16 cellular contexts compared by ENCODE assay signal in genomic region chr18:13243363-13243762, GRCh38. TPM values are rescaled to one million over a fixed set of nuclear protein-coding genes. Genes with fewer than 3 reads are reported as not detected.
DNase-seq lines count a peak whose midpoint lies in the region; ATAC-seq and TF ChIP-seq lines count a peak whose summit lies in the region.
"Had no signal": no experiment of that assay in that cellular context is flagged by ENCODE, and none has a peak within 500 bp of the region (broad histone marks: within the 10 kb centered on the region; RNA-seq: fewer than 3 reads in every experiment).

No MANE protein-coding gene starts in this region.

- H2BK12ac ChIP-seq in H9 (ENCODE audit: insufficient read length, low read depth, low read length) = no peak overlapping the region

- H3K79me2 ChIP-seq in H9 (ENCODE audit: insufficient read depth, low read length) = no peaks in the 10 kb centered on the region

- no peaks in the 10 kb centered on the region for H4K20me1 ChIP-seq in H9 (ENCODE audit: control insufficient read depth, insufficient read depth, insufficient read length)

- no peaks in the 10 kb centered on the region for H3K23me2 ChIP-seq in H9 (ENCODE audit: insufficient read length, low read depth, low read length, poor library complexity, severe bottlenecking)

- H2BK20ac ChIP-seq in H9 (ENCODE audit: low read depth, low read length, poor library complexity, severe bottlenecking) = no peak overlapping the region

- H3K23ac ChIP-seq in H9 (ENCODE audit: insufficient read length, low read depth, low read length) = no peak overlapping the region

- no peak for TF ChIP-seq EP300 in transverse colon (IDR thresholded peaks at IDR 0.05; ENCODE audit: low read depth)

- H3K9me3 ChIP-seq in H9 (ENCODE audit: control insufficient read depth, low read depth, low read length) (no peaks in the 10 kb centered on the region), transverse colon (no peaks in the 10 kb centered on the region)
- H3K9me3 ChIP-seq: Caco-2 had no signal

- ATAC-seq in activated CD8-positive, alpha-beta memory T cell treated with anti-CD3 and anti-CD28 coated beads, Interleukin-2, amount 10 ng/mL, durations not matched to agents 7 days and 5 days = no peak
- ATAC-seq in left lobe of liver = no peak
- ATAC-seq in GM19452 (IDR thresholded peaks at IDR 0.05; ENCODE audit: unreplicated experiment) = no peak

- in situ Hi-C loops in transverse colon (cut with MboI; ENCODE audit: low pct_ligation_motif_present in 1 of 4, low pct_unique_long_range_greater_than_20kb in 1 of 4, low sequenced_read_pairs in 3 of 4) = loop anchor here in 2 of 4 donors (25.0 kb wide), 3 partner anchors 94 to 144 kb away; no protein-coding TSS in a partner anchor

- no peak overlapping the region for H4K8ac ChIP-seq in H9 (replicated peaks; ENCODE audit: insufficient read length, low read depth, low read length)

- no peak overlapping the region for H2AK5ac ChIP-seq in H9 (ENCODE audit: insufficient read length, low read length)

- H3K4me3 ChIP-seq in transverse colon = no peak overlapping the region
- H3K4me3 ChIP-seq: BLaER1 had no signal

- no peaks in the 10 kb centered on the region for H3K9me3 Mint-ChIP-seq in activated CD8-positive, alpha-beta memory T cell treated with anti-CD3 and anti-CD28 coated beads, Interleukin-2, amount 10 ng/mL, durations not matched to agents 7 days and 5 days (ENCODE audit: low read depth)
- peaks cover 0 to 3% of the 10 kb centered on the region in 2 experiments; a peak in 2 of 5 replicates for H3K9me3 Mint-ChIP-seq in H9
- H3K9me3 Mint-ChIP-seq: IgD-negative memory B cell had no signal

- no peak overlapping the region for H2BK15ac ChIP-seq in H9 (ENCODE audit: low read depth, low read length)

- H3K27ac ChIP-seq in H9 (ENCODE audit: insufficient read length, low read depth, low read length) = no peak overlapping the region
- H3K27ac ChIP-seq in transverse colon = no peak overlapping the region
- H3K27ac ChIP-seq: BLaER1 had no signal

- intact Hi-C loops in transverse colon (cut with DNase I; ENCODE audit: low total_unique reads) = no loop called here

- H3K27me3 ChIP-seq in H9 (ENCODE audit: insufficient read depth, low read length) = no peaks in the 10 kb centered on the region
- no peaks in the 10 kb centered on the region for H3K27me3 ChIP-seq in transverse colon
- H3K27me3 ChIP-seq: BLaER1 had no signal

- H3K27ac Mint-ChIP-seq in activated CD8-positive, alpha-beta memory T cell treated with anti-CD3 and anti-CD28 coated beads, Interleukin-2, amount 10 ng/mL, durations not matched to agents 7 days and 5 days = no peak overlapping the region
- no peak overlapping the region; a peak in 1 of 7 replicates for H3K27ac Mint-ChIP-seq in H9
- H3K27ac Mint-ChIP-seq: CD8-positive, alpha-beta memory T cell; IgD-negative memory B cell had no signal

- H3K14ac ChIP-seq in H9 (ENCODE audit: insufficient read depth, low read length) = no peak overlapping the region

- peak; percentile 22 for DNase-seq in activated CD8-positive, alpha-beta memory T cell treated with anti-CD3 and anti-CD28 coated beads, Interleukin-2, amount 50 U/mL, for 48 hours
- DNase-seq in activated CD8-positive, alpha-beta memory T cell treated with anti-CD3 and anti-CD28 coated beads, Interleukin-2, amount 10 ng/mL, durations not matched to agents 7 days and 5 days = no peak
- DNase-seq in H9 (peak; percentile 8), left lobe of liver (ENCODE audit: low spot score) (peak; percentile 19), ureter (ENCODE audit: low spot score) (peak; percentile 27), transverse colon (no peak)
- DNase-seq: 8988T; AML-193; Caco-2; CD8-positive, alpha-beta memory T cell; DMS53; GF-D8; HCEC 1CT had no signal

- TF ChIP-seq CTCF in H9 (conservative IDR thresholded peaks at IDR 0.05) (no peak), transverse colon (IDR thresholded peaks at IDR 0.05) (no peak)

- no peaks in the 10 kb centered on the region for H3K27me3 Mint-ChIP-seq in activated CD8-positive, alpha-beta memory T cell treated with anti-CD3 and anti-CD28 coated beads, Interleukin-2, amount 10 ng/mL, durations not matched to agents 7 days and 5 days
- peaks cover 6% of the 10 kb centered on the region for H3K27me3 Mint-ChIP-seq in H9 (ENCODE audit: low read depth)
- H3K27me3 Mint-ChIP-seq: CD8-positive, alpha-beta memory T cell had no signal

- H3T11ph ChIP-seq in H9 (ENCODE audit: low read length) = no peak overlapping the region

- H3K4me2 ChIP-seq in H9 (ENCODE audit: insufficient read depth, insufficient read length, low read length) = no peak overlapping the region
- H3K4me2 ChIP-seq: BLaER1 had no signal

- no peak overlapping the region for H3K4me3 Mint-ChIP-seq in activated CD8-positive, alpha-beta memory T cell treated with anti-CD3 and anti-CD28 coated beads, Interleukin-2, amount 10 ng/mL, durations not matched to agents 7 days and 5 days
- no peak overlapping the region for H3K4me3 Mint-ChIP-seq in H9
- H3K4me3 Mint-ChIP-seq: CD8-positive, alpha-beta memory T cell had no signal

- H3K36me3 ChIP-seq in transverse colon = no peaks in the 10 kb centered on the region

- CTCF ChIA-PET in activated CD8-positive, alpha-beta memory T cell treated with anti-CD3 and anti-CD28 coated beads, Interleukin-2, amount 10 ng/mL, durations not matched to agents 7 days and 5 days (lab: Charles Lee) = no interaction called here

- H3K18ac ChIP-seq in H9 (ENCODE audit: insufficient read length, low read depth, low read length) = no peak overlapping the region

- no peak for TF ChIP-seq POLR2A in transverse colon (IDR thresholded peaks at IDR 0.05)

- no peak overlapping the region for H3K9ac ChIP-seq in H9 (ENCODE audit: extremely low read depth, insufficient read length, low read length)
- H3K9ac ChIP-seq: BLaER1 had no signal

- WGBS in H9 (ENCODE audit: extremely low coverage, insufficient read length, low lambda C conversion rate) = 95% methylated on average over 5 of the region's 9 CpGs
- WGBS in transverse colon (ENCODE audit: low coverage in 1 of 2), 2 donors = 87 to 97% methylated on average over 9 of the region's 9 CpGs

- H3K4me1 ChIP-seq in H9 (ENCODE audit: insufficient read depth, low read length) = no peaks in the 10 kb centered on the region
- H3K4me1 ChIP-seq in transverse colon = no peaks in the 10 kb centered on the region
- H3K4me1 ChIP-seq: Caco-2 had no signal

- no peak overlapping the region for H2BK120ac ChIP-seq in H9 (ENCODE audit: low read depth, low read length, poor library complexity, severe bottlenecking)

- H3K36me3 Mint-ChIP-seq in activated CD8-positive, alpha-beta memory T cell treated with anti-CD3 and anti-CD28 coated beads, Interleukin-2, amount 10 ng/mL, durations not matched to agents 7 days and 5 days = no peaks in the 10 kb centered on the region
- H3K36me3 Mint-ChIP-seq in H9 (ENCODE audit: insufficient read depth in 1 of 3, low read depth in 3 of 3) = no peaks in the 10 kb centered on the region
- H3K36me3 Mint-ChIP-seq: CD8-positive, alpha-beta memory T cell; IgD-negative memory B cell had no signal

- no peak overlapping the region for H3K56ac ChIP-seq in H9 (ENCODE audit: insufficient read length, low read depth, low read length)

- H2BK5ac ChIP-seq in H9 (ENCODE audit: insufficient read length, low read length) = no peak overlapping the region

- no peak overlapping the region for H4K91ac ChIP-seq in H9 (ENCODE audit: insufficient read length, low read depth, low read length)

- H2AFZ ChIP-seq in H9 (ENCODE audit: low read length) = no peak overlapping the region

- H3K4ac ChIP-seq in H9 (ENCODE audit: low read depth, low read length) = no peak overlapping the region

- H3K4me1 Mint-ChIP-seq in activated CD8-positive, alpha-beta memory T cell treated with anti-CD3 and anti-CD28 coated beads, Interleukin-2, amount 10 ng/mL, durations not matched to agents 7 days and 5 days = no peaks in the 10 kb centered on the region
- peaks cover 23 to 29% of the 10 kb centered on the region in 2 experiments for H3K4me1 Mint-ChIP-seq in H9
- H3K4me1 Mint-ChIP-seq: CD8-positive, alpha-beta memory T cell; IgD-negative memory B cell had no signal

- no peak overlapping the region for H4K5ac ChIP-seq in H9 (ENCODE audit: insufficient read length, low read depth, low read length)

- H3K79me1 ChIP-seq in H9 (ENCODE audit: insufficient read depth, low read depth, low read length, poor library complexity, severe bottlenecking) = no peaks in the 10 kb centered on the region

RNA-seq across cellular contexts. Expression of gene LDLRAD4, which starts 24.8 kb away (rescaled TPM):
- total RNA-seq in activated CD8-positive, alpha-beta memory T cell treated with anti-CD3 and anti-CD28 coated beads, Interleukin-2, amount 10 ng/mL, durations not matched to agents 7 days and 5 days = 10 to 100 TPM; 33.9 to 44.5 TPM
- 1.8 and 3.9 TPM in 2 replicates for total RNA-seq in H9 (2021)
- 41.9 TPM for total RNA-seq in left lobe of liver
- total RNA-seq in ureter = 39.7 TPM
- total RNA-seq in transverse colon = 100 to 1,000 TPM in 1 of 4 donors, 10 to 100 TPM in 3; 34.8 to 277 (median 60.6) TPM

Comparison
In these comparisons a context has a peak if more than half of its experiments do, and no peak if none do; other contexts are left out.
1. DNase-seq: peak in activated CD8-positive, alpha-beta memory T cell treated with anti-CD3 and anti-CD28 coated beads, Interleukin-2, amount 50 U/mL, for 48 hours (single experiment), H9 (single experiment), left lobe of liver (single experiment) and ureter (single experiment); none in activated CD8-positive, alpha-beta memory T cell treated with anti-CD3 and anti-CD28 coated beads, Interleukin-2, amount 10 ng/mL, durations not matched to agents 7 days and 5 days (single experiment) and transverse colon (single experiment).